ENCODE assay signal across 20 cellular contexts in genomic region chrX:1754077-1754476, GRCh38.
DNase-seq lines count a peak whose midpoint lies in the region; ATAC-seq and TF ChIP-seq lines count a peak whose summit lies in the region.
"Had no signal": no experiment of that assay in that cellular context is flagged by ENCODE, and none has a peak within 500 bp of the region (broad histone marks: within the 10 kb centered on the region; RNA-seq: fewer than 3 reads in every experiment).

No MANE protein-coding gene starts in this region.

- peak overlapping the region in 2 of 3 experiments; percentile 69 to 93; a peak in 2 of 7 replicates for H3K27ac Mint-ChIP-seq in H9
- no peak overlapping the region for H3K27ac Mint-ChIP-seq in CD14-positive monocyte
- H3K27ac Mint-ChIP-seq: T-helper 1 cell treated with Interleukin-12 subunit alpha and Interleukin-12 subunit beta and Interleukin-4 antibody, amounts not matched to agents 30 μg/mL and 1 μg/mL, for 36 hours had no signal

- no peak overlapping the region for H2AK5ac ChIP-seq in H9 (ENCODE audit: insufficient read length, low read length)

- H3K56ac ChIP-seq in H9 (ENCODE audit: insufficient read length, low read depth, low read length) = no peak overlapping the region

- peak; percentile 92 for ATAC-seq in SK-N-SH treated with all-trans-retinoic acid at 6 μM for 48 hours
- no peak for ATAC-seq in GM21717 (IDR thresholded peaks at IDR 0.05; ENCODE audit: unreplicated experiment)

- TF ChIP-seq CTCF in AG09309 (IDR thresholded peaks at IDR 0.05; ENCODE audit: control insufficient read depth, insufficient read depth, low read depth, low read length, missing control alignments) (no peak), H9 (conservative IDR thresholded peaks at IDR 0.05) (no peak), WERI-Rb-1 (IDR thresholded peaks at IDR 0.05; ENCODE audit: low read depth, low read length) (no peak), CD14-positive monocyte (IDR thresholded peaks at IDR 0.05) (no peak), breast epithelium (IDR thresholded peaks at IDR 0.05) (no peak)

- no peak overlapping the region for H2BK120ac ChIP-seq in H9 (ENCODE audit: low read depth, low read length, poor library complexity, severe bottlenecking)

- no peak overlapping the region for H3K4me3 Mint-ChIP-seq in H9
- H3K4me3 Mint-ChIP-seq in CD14-positive monocyte = no peak overlapping the region
- H3K4me3 Mint-ChIP-seq: T-helper 1 cell treated with Interleukin-12 subunit alpha and Interleukin-12 subunit beta and Interleukin-4 antibody, amounts not matched to agents 30 μg/mL and 1 μg/mL, for 36 hours had no signal

- no peak overlapping the region for H2BK12ac ChIP-seq in H9 (ENCODE audit: insufficient read length, low read depth, low read length)

- H3K9me3 ChIP-seq in H9 (ENCODE audit: control insufficient read depth, low read depth, low read length) (peaks cover 6% of the 10 kb centered on the region), WERI-Rb-1 (ENCODE audit: severe bottlenecking) (peaks cover 19% of the 10 kb centered on the region), breast epithelium (peaks cover 14 to 17% of the 10 kb centered on the region in 2 donors)

- H3K27me3 Mint-ChIP-seq in H9 (ENCODE audit: low read depth) = no peaks in the 10 kb centered on the region; the same call in none of the 2 replicates
- peaks cover 0 to 4% (median 3%) of the 10 kb centered on the region in 3 donors for H3K27me3 Mint-ChIP-seq in CD14-positive monocyte (ENCODE audit: low read depth in 3 of 3)

- no peaks in the 10 kb centered on the region for H3K36me3 ChIP-seq in WERI-Rb-1
- H3K36me3 ChIP-seq in breast epithelium = no peaks in the 10 kb centered on the region
- H3K36me3 ChIP-seq: left ventricle myocardium inferior had no signal

- H3K23ac ChIP-seq in H9 (ENCODE audit: insufficient read length, low read depth, low read length) = no peak overlapping the region

- no peak overlapping the region for H2AFZ ChIP-seq in H9 (ENCODE audit: low read length)

- no peak for TF ChIP-seq POLR2A in breast epithelium (IDR thresholded peaks at IDR 0.05)

- intact Hi-C loops in CD14-positive monocyte (cut with micrococcal nuclease) (no loop called here), breast epithelium (cut with DNase I; ENCODE audit: low total_unique reads) (no loop called here)

- H3K18ac ChIP-seq in H9 (ENCODE audit: insufficient read length, low read depth, low read length) = no peak overlapping the region

- H2BK15ac ChIP-seq in H9 (ENCODE audit: low read depth, low read length) = no peak overlapping the region

- WGBS in H9 (ENCODE audit: extremely low coverage, insufficient read length, low lambda C conversion rate) = no CpG with 5 or more reads among the region's 8 CpGs

- H2BK20ac ChIP-seq in H9 (ENCODE audit: low read depth, low read length, poor library complexity, severe bottlenecking) = no peak overlapping the region

- no peak overlapping the region for H3K9ac ChIP-seq in H9 (ENCODE audit: extremely low read depth, insufficient read length, low read length)

- no peak overlapping the region for H2BK5ac ChIP-seq in H9 (ENCODE audit: insufficient read length, low read length)

- H3K27ac ChIP-seq in H9 (ENCODE audit: insufficient read length, low read depth, low read length) = no peak overlapping the region
- H3K27ac ChIP-seq in WERI-Rb-1 = no peak overlapping the region
- no peak overlapping the region for H3K27ac ChIP-seq in breast epithelium
- H3K27ac ChIP-seq: left ventricle myocardium inferior had no signal

- H4K8ac ChIP-seq in H9 (replicated peaks; ENCODE audit: insufficient read length, low read depth, low read length) = no peak overlapping the region

- H3K36me3 Mint-ChIP-seq in H9 (ENCODE audit: insufficient read depth in 1 of 3, low read depth in 3 of 3) (peaks cover 12 to 28% (median 20%) of the 10 kb centered on the region in 3 experiments), CD14-positive monocyte (no peaks in the 10 kb centered on the region)

- H3K27me3 ChIP-seq in H9 (ENCODE audit: insufficient read depth, low read length) (no peaks in the 10 kb centered on the region), WERI-Rb-1 (ENCODE audit: insufficient read depth, low read depth, severe bottlenecking) (no peaks in the 10 kb centered on the region), breast epithelium (peaks cover 0 to 14% of the 10 kb centered on the region in 2 donors)

- no peak overlapping the region for H3K4ac ChIP-seq in H9 (ENCODE audit: low read depth, low read length)

- no peaks in the 10 kb centered on the region for H4K20me1 ChIP-seq in H9 (ENCODE audit: control insufficient read depth, insufficient read depth, insufficient read length)

- no peaks in the 10 kb centered on the region for H3K23me2 ChIP-seq in H9 (ENCODE audit: insufficient read length, low read depth, low read length, poor library complexity, severe bottlenecking)

- no peak overlapping the region for H3T11ph ChIP-seq in H9 (ENCODE audit: low read length)

- no peaks in the 10 kb centered on the region for H3K79me1 ChIP-seq in H9 (ENCODE audit: insufficient read depth, low read depth, low read length, poor library complexity, severe bottlenecking)

- H3K4me1 ChIP-seq in H9 (ENCODE audit: insufficient read depth, low read length) (no peaks in the 10 kb centered on the region), breast epithelium (no peaks in the 10 kb centered on the region)
- H3K4me1 ChIP-seq: left ventricle myocardium inferior had no signal

- H3K4me3 ChIP-seq in AG09309 (ENCODE audit: control insufficient read depth, low read depth, low read length) = no peak overlapping the region
- H3K4me3 ChIP-seq in WERI-Rb-1 (ENCODE audit: low read depth, low read length) = no peak overlapping the region
- H3K4me3 ChIP-seq in breast epithelium = no peak overlapping the region
- H3K4me3 ChIP-seq: left ventricle myocardium inferior had no signal

- H3K9me3 Mint-ChIP-seq in H9 (peaks cover 22 to 31% of the 10 kb centered on the region in 2 experiments), CD14-positive monocyte (peaks cover 15 to 37% (median 25%) of the 10 kb centered on the region in 7 donors)

- no peak overlapping the region for H3K4me2 ChIP-seq in H9 (ENCODE audit: insufficient read depth, insufficient read length, low read length)

- no peak overlapping the region for H4K91ac ChIP-seq in H9 (ENCODE audit: insufficient read length, low read depth, low read length)

- no peaks in the 10 kb centered on the region for H3K79me2 ChIP-seq in H9 (ENCODE audit: insufficient read depth, low read length)

- H3K14ac ChIP-seq in H9 (ENCODE audit: insufficient read depth, low read length) = no peak overlapping the region

- DNase-seq in AG09309 (ENCODE audit: low read depth) (peak; percentile 43), H9 (no peak), myocyte (ENCODE audit: low read depth) (peak; percentile 7), WERI-Rb-1 (no peak), CD14-positive monocyte (ENCODE audit: low spot score) (no peak), breast epithelium (ENCODE audit: low spot score in 2 of 2) (no peak)
- DNase-seq: activated CD4-positive, alpha-beta T cell treated with anti-CD3 and anti-CD28 coated beads, Interleukin-2, amount 50 U/mL, for 48 hours; activated naive CD4-positive, alpha-beta T cell; activated T-cell treated with anti-CD3 and anti-CD28 coated beads, Interleukin-2, amount 50 U/mL, for 1 hour; aorta; Calu3; GF-D8; left ventricle myocardium inferior; NCI-H2107; NCI-H69; SHP77 treated with DMSO at 0.1 percent for 48 hours; stimulated activated CD4-positive, alpha-beta T cell treated with anti-CD3 and anti-CD28 coated beads, Interleukin-12 subunit alpha, Interleukin-12 subunit beta, amount 100 ng/mL, for 4 hours had no signal

- no peak overlapping the region for H4K5ac ChIP-seq in H9 (ENCODE audit: insufficient read length, low read depth, low read length)

- no peaks in the 10 kb centered on the region; a peak in 1 of 4 replicates for H3K4me1 Mint-ChIP-seq in H9
- no peaks in the 10 kb centered on the region for H3K4me1 Mint-ChIP-seq in CD14-positive monocyte

TF ChIP-seq in SK-N-SH treated with all-trans-retinoic acid at 6 μM for 48 hours, 23 proteins besides CTCF, POLR2A, EP300 and RAD21 (continues in another document):
- TF ChIP-seq TCF4 (CRISPR knock-in tag; IDR thresholded peaks at IDR 0.05; ENCODE audit: borderline replicate concordance) = no peak
- TF ChIP-seq ZFP30 (CRISPR knock-in tag; IDR thresholded peaks at IDR 0.05) = no peak
- no peak for TF ChIP-seq PATZ1 (CRISPR knock-in tag; IDR thresholded peaks at IDR 0.05; ENCODE audit: borderline replicate concordance)
- TF ChIP-seq RARB (CRISPR knock-in tag; IDR thresholded peaks at IDR 0.05) = no peak
- no peak for TF ChIP-seq OSR1 (CRISPR knock-in tag; IDR thresholded peaks at IDR 0.05)
- TF ChIP-seq PPARA (CRISPR knock-in tag; IDR thresholded peaks at IDR 0.05; ENCODE audit: borderline replicate concordance) = no peak
- TF ChIP-seq ZNF8 (CRISPR knock-in tag; IDR thresholded peaks at IDR 0.05) = no peak
- no peak for TF ChIP-seq POU6F1 (CRISPR knock-in tag; IDR thresholded peaks at IDR 0.05; ENCODE audit: borderline replicate concordance, low read depth)
- TF ChIP-seq BACH2 (CRISPR knock-in tag; IDR thresholded peaks at IDR 0.05; ENCODE audit: borderline replicate concordance) = no peak

Comparison
In these comparisons a context has a peak if more than half of its experiments do, and no peak if none do; other contexts are left out.
1. DNase-seq: peak in AG09309 (single experiment) and myocyte (single experiment); none in H9 (single experiment), WERI-Rb-1 (single experiment), CD14-positive monocyte (single experiment) and breast epithelium (0 of 2).
2. H3K27ac Mint-ChIP-seq: peak in H9 (2 of 3); none in CD14-positive monocyte (0 of 7).